8 cellular contexts compared by ENCODE assay signal in the genomic region with DNA sequence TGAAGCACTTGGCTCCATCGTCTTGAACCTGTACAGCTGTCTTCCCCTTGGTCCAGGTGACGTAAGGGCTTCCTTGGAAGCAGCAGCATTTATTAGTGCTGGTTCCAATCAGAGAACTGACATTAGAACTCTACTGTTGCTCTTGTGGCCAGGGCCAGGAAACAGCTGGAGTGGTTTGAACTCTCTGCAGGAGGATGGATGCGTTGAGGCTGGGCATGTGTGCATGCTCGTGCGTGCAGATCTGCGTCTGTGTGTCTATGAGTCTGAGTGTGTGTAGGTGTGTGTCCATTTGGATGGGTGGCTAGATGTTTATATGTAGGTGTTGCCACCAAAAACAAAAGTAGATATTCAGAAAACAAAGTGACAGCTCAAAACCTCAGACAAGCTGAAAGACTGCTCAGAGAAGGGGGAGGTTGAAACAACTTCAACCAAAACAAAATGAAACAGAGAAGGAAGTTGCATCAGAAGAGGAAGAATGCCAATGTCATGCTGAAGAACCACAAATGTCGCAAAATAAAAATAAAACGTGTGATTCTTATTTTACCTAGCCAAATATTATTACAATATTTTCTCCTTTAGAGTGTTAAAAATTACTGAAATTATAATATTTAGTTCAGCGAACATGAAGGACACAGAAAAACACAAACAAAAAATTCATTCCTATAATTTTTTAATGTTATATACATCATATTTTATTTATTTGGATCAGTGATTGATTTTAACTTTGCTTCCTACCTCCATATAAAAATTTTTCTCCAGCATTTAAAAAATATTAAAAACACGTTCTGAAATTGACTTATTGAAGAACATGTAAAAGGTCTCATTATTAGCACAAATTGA.
DNase-seq lines count a peak whose midpoint lies in the region; ATAC-seq, FAIRE-seq and TF ChIP-seq lines count a peak whose summit lies in the region.

No MANE protein-coding gene starts in this region.

- H3F3A ChIP-seq in neural progenitor cell (ENCODE audit: low read depth) = no peaks in the 10 kb centered on the region

- no peaks in the 10 kb centered on the region for H3K79me2 ChIP-seq in neural progenitor cell (ENCODE audit: low read depth)

- H3K4me3 Mint-ChIP-seq in neural progenitor cell = no peak overlapping the region

- no peaks in the 10 kb centered on the region for H3K27me3 ChIP-seq in neural progenitor cell

- no peaks in the 10 kb centered on the region for H4K20me1 ChIP-seq in neural progenitor cell (ENCODE audit: low read depth)

- no peaks in the 10 kb centered on the region for H3K36me3 Mint-ChIP-seq in neural progenitor cell

- H3K4me1 ChIP-seq in kidney (ENCODE audit: control insufficient read depth in 1 of 2, insufficient read depth in 1 of 2, low read depth in 1 of 2, low read length in 2 of 2) = peaks cover 0 to 5% of the 10 kb centered on the region in 2 donors
- no peaks in the 10 kb centered on the region for H3K4me1 ChIP-seq in neural progenitor cell

- peaks cover 2% of the 10 kb centered on the region for H3K27me3 Mint-ChIP-seq in neural progenitor cell (ENCODE audit: insufficient read depth, low read depth)

- H3K9me3 ChIP-seq in kidney (ENCODE audit: control insufficient read depth in 1 of 2, low read length in 2 of 2) (no peaks in the 10 kb centered on the region), neural progenitor cell (ENCODE audit: low read depth) (no peaks in the 10 kb centered on the region)

- H3K27ac Mint-ChIP-seq in neural progenitor cell = no peak overlapping the region

- no peaks in the 10 kb centered on the region for H3K36me3 ChIP-seq in kidney (ENCODE audit: control insufficient read depth in 1 of 2, insufficient read depth in 2 of 2, low read length in 2 of 2)
- H3K36me3 ChIP-seq in neural progenitor cell = no peaks in the 10 kb centered on the region

- ATAC-seq in GM18499 (IDR thresholded peaks at IDR 0.05; ENCODE audit: insufficient read depth, unreplicated experiment) (peak; percentile 73), HG02852 (IDR thresholded peaks at IDR 0.05; ENCODE audit: unreplicated experiment) (peak; percentile 88)

- intact Hi-C loops in kidney (cut with DNase I) = no loop called here

- no peak overlapping the region for H3K9ac ChIP-seq in kidney (ENCODE audit: low read length in 2 of 2)
- no peak overlapping the region for H3K9ac ChIP-seq in neural progenitor cell

- H3K27ac ChIP-seq in kidney (ENCODE audit: low read depth in 2 of 2, low read length in 2 of 2) (no peak overlapping the region), neural progenitor cell (no peak overlapping the region)

- DNase-seq in RCC 7860 (ENCODE audit: low spot score) (no peak), kidney (no peak), neural progenitor cell (ENCODE audit: low spot score) (no peak), mesenteric fat pad (ENCODE audit: low spot score) (no peak)
- peak; percentile 48 for DNase-seq in activated gamma-delta T cell treated with anti-CD3 and anti-CD28 coated beads, Interleukin-2, amount 50 U/mL, for 16 hours (ENCODE audit: low read depth)
- peak; percentile 8 to 13 for DNase-seq in stimulated activated CD8-positive, alpha-beta memory T cell treated with anti-CD3 and anti-CD28 coated beads, Interleukin-4, amount 100 ng/mL, for 4 hours (ENCODE audit: low read depth in 2 of 2, low spot score in 1 of 2)

- no peak overlapping the region for H3K4me3 ChIP-seq in kidney (ENCODE audit: low read length in 2 of 2)
- no peak overlapping the region for H3K4me3 ChIP-seq in neural progenitor cell

- TF ChIP-seq CTCF in kidney (IDR thresholded peaks at IDR 0.05; ENCODE audit: borderline replicate concordance, extremely low read depth, insufficient read depth) = no peak
- no peak for TF ChIP-seq CTCF in neural progenitor cell (IDR thresholded peaks at IDR 0.05)

- H2AFZ ChIP-seq in neural progenitor cell (replicated peaks) = no peak overlapping the region

- peak; percentile 7 for FAIRE-seq in RCC 7860 (lab: Jason Lieb, UNC)
- FAIRE-seq in kidney (lab: Jason Lieb, UNC) = peak; percentile 8

- peaks cover 15% of the 10 kb centered on the region for H3K4me1 Mint-ChIP-seq in neural progenitor cell

- peaks cover 3% of the 10 kb centered on the region for H3K9me3 Mint-ChIP-seq in neural progenitor cell

- H3K4me2 ChIP-seq in neural progenitor cell = no peak overlapping the region

Comparison
In these comparisons a context has a peak if more than half of its experiments do, and no peak if none do; other contexts are left out.
1. DNase-seq: peak in activated gamma-delta T cell treated with anti-CD3 and anti-CD28 coated beads, Interleukin-2, amount 50 U/mL, for 16 hours (single experiment) and stimulated activated CD8-positive, alpha-beta memory T cell treated with anti-CD3 and anti-CD28 coated beads, Interleukin-4, amount 100 ng/mL, for 4 hours (2 of 2); none in RCC 7860 (single experiment), kidney (single experiment), neural progenitor cell (single experiment) and mesenteric fat pad (single experiment).